In the genomic region with DNA sequence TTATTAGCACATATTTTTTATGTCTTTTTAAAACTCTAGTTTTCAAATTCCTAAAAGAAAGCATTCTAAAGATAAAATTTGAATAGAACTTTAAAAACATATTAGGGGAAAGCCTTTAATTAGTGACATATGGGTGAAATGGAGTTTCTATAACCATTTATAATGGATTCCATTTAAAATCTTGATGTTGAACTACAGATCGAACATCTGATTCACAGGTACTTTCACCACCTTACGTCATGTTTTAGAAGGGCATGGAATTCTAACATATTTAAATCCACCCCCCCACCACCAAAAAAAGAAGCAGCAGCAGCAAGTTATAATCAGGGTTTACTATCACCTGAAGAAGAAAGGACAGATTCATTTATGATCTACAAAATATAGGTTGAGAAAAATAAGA, we compare ENCODE assay signal across 6 cellular contexts.
"Had no signal": no experiment of that assay in that cellular context is flagged by ENCODE, and none has a peak within 500 bp of the region (broad histone marks: within the 10 kb centered on the region; RNA-seq: fewer than 3 reads in every experiment).

No MANE protein-coding gene starts in this region.

- FAIRE-seq: HTR-8/SVneo had no signal

- DNase-seq: IMR-90, KBM-7, KG1 had no signal

- H3K9ac ChIP-seq: KMS-11 had no signal

- H3K27ac ChIP-seq: HL-60, KMS-11 had no signal

- H3K4me2 ChIP-seq: KMS-11 had no signal
